In the genomic region with DNA sequence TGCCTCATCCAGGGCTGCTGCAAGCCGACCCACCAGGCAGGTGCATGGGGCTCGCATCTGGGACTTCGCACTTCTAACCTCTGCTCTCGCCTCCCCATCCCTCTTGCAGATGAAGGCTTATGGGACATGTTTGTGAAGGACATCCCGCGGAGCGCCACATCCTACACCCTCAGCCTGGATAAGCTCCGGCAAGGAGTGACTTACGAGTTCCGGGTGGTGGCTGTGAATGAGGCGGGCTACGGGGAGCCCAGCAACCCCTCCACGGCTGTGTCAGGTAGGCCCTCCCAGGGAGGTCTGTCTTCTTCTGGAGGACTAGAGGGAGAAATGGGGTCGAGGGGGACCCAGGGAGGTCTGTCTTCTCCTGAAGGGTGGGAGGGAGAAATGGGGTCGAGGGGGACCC, we compare ENCODE assay signal across 23 cellular contexts.
A peak's percentile ranks its signal among the peaks of the same experiment; 100 is the strongest.
DNase-seq lines count a peak whose midpoint lies in the region; ATAC-seq, FAIRE-seq and TF ChIP-seq lines count a peak whose summit lies in the region.
"Had no signal": no experiment of that assay in that cellular context is flagged by ENCODE, and none has a peak within 500 bp of the region (broad histone marks: within the 10 kb centered on the region; RNA-seq: fewer than 3 reads in every experiment).

No MANE protein-coding gene starts in this region.

- H2BK5ac ChIP-seq in H1 (ENCODE audit: low read depth, low read length), result no peak overlapping the region

- H2BK120ac ChIP-seq in H1 (replicated peaks; ENCODE audit: low read depth, low read length), result no peak overlapping the region

- no peak overlapping the region for H3K4me2 ChIP-seq in H1 (ENCODE audit: insufficient read depth in 1 of 2, low read depth in 2 of 2, low read length in 2 of 2)
- H3K4me2 ChIP-seq: BLaER1, GM23338 had no signal

- POLR2A ChIA-PET in H1 (lab: Charles Lee; ENCODE audit: partially characterized antibody), result no interaction called here

- CTCF ChIA-PET in H1 (lab: Charles Lee; ENCODE audit: partially characterized antibody), result no interaction called here

- H3K18ac ChIP-seq in H1 (ENCODE audit: extremely low read depth, low read length), result no peak overlapping the region

- H3K56ac ChIP-seq in H1 (replicated peaks; ENCODE audit: insufficient read length, low read depth, low read length), result no peak overlapping the region

- no peak for TF ChIP-seq EP300 in H1 (IDR thresholded peaks at IDR 0.05; ENCODE audit: borderline replicate concordance in 1 of 2, low read depth in 2 of 2, low read length in 2 of 2)

- H4K20me1 ChIP-seq in H1 (replicated peaks in 1 of 2; ENCODE audit: control insufficient read depth in 1 of 2, insufficient read depth in 2 of 2, low read length in 2 of 2), result no peaks in the 10 kb centered on the region
- H4K20me1 ChIP-seq: BLaER1 had no signal

- H3K27ac ChIP-seq in H1 (ENCODE audit: low read depth, low read length) (no peak overlapping the region), tibial artery (no peak overlapping the region)
- H3K27ac ChIP-seq: 22Rv1, BLaER1, C4-2B had no signal

- H3K79me1 ChIP-seq in H1 (ENCODE audit: low read depth, low read length), result no peaks in the 10 kb centered on the region

- H2AK5ac ChIP-seq in H1 (ENCODE audit: low read depth, low read length), result 0 out of 2 replicates have a peak overlapping the region, but pooled peaks have one; percentile 39

- H2BK15ac ChIP-seq in H1 (ENCODE audit: low read length), result no peak overlapping the region

- peak; percentile 52 for DNase-seq in activated effector memory CD4-positive, alpha-beta T cell treated with anti-CD3 and anti-CD28 coated beads, Interleukin-2, amount 50 U/mL, for 16 hours
- DNase-seq in activated effector memory CD4-positive, alpha-beta T cell treated with Interleukin-2 at 50 U/mL for 16 hours, result no peak
- DNase-seq in H1 (ENCODE audit: low read depth in 1 of 2, low spot score in 2 of 2), result no peak
- DNase-seq in posterior vena cava (ENCODE audit: low spot score), result peak; percentile 54
- peak; percentile 6 to 54 for DNase-seq in tibial artery
- no peak for DNase-seq in effector CD4-positive, alpha-beta T cell
- DNase-seq: Caco-2; CD4-positive, CD25-positive, alpha-beta regulatory T cell; CD8-positive, alpha-beta T cell; DMS153; DND-41; HFFc6 had no signal

- no peak overlapping the region for H4K91ac ChIP-seq in H1 (replicated peaks; ENCODE audit: insufficient read length, low read length)

- H3K27me3 ChIP-seq in H1 (replicated peaks in 1 of 4; ENCODE audit: control insufficient read depth in 3 of 4, extremely low read depth in 1 of 4, insufficient read depth in 3 of 4, low read length in 3 of 4), result no peaks in the 10 kb centered on the region
- no peaks in the 10 kb centered on the region for H3K27me3 ChIP-seq in tibial artery
- H3K27me3 ChIP-seq: BLaER1 had no signal

- 91% methylated on average over 14 of the region's 15 CpGs; no CpG with 5 or more reads in 1 of the 2 experiments for WGBS in H1 (ENCODE audit: extremely low coverage in 1 of 2, insufficient coverage in 1 of 2, insufficient read length in 1 of 2, insufficient replicate concordance in 2 of 2, low coverage in 1 of 2, low lambda C conversion rate in 2 of 2, missing lambda C conversion rate in 1 of 2), 2 experiments

- no peak overlapping the region for H3K4ac ChIP-seq in H1 (replicated peaks; ENCODE audit: insufficient read length, low read depth, low read length)

- no peaks in the 10 kb centered on the region for H3K36me3 ChIP-seq in H1 (ENCODE audit: control insufficient read depth in 2 of 4, insufficient read depth in 4 of 4, low read length in 3 of 4)
- H3K36me3 ChIP-seq in tibial artery, result peaks cover 0 to 19% (median 7%) of the 10 kb centered on the region in 3 donors
- H3K36me3 ChIP-seq: BLaER1, HAP-1 had no signal

- no peak for FAIRE-seq in H1 (lab: Jason Lieb, UNC)
- FAIRE-seq: A204.1, G401.6, GM12892, H54 had no signal

- H3K79me2 ChIP-seq in H1 (ENCODE audit: control insufficient read depth in 1 of 2, insufficient read depth in 2 of 2, low read length in 2 of 2), result no peaks in the 10 kb centered on the region

- no peaks in the 10 kb centered on the region for H3K9me3 ChIP-seq in H1 (ENCODE audit: insufficient read depth in 2 of 2, low read depth in 1 of 2, low read length in 1 of 2)
- H3K9me3 ChIP-seq in tibial artery, result no peaks in the 10 kb centered on the region
- H3K9me3 ChIP-seq: BLaER1, Caco-2, HAP-1 had no signal

- no peak for TF ChIP-seq RAD21 in H1 (IDR thresholded peaks at IDR 0.05 in 1 of 2, conservative IDR thresholded peaks at IDR 0.05 in 1 of 2; ENCODE audit: low read depth in 2 of 2, low read length in 2 of 2)

- no peak overlapping the region for H3K4me3 ChIP-seq in H1 (ENCODE audit: extremely low read depth in 1 of 4, insufficient read depth in 2 of 4, low read depth in 3 of 4, low read length in 4 of 4)
- H3K4me3 ChIP-seq in tibial artery, result no peak overlapping the region
- H3K4me3 ChIP-seq: BLaER1, GM23338, HAP-1 had no signal

- H3K14ac ChIP-seq in H1 (ENCODE audit: insufficient read length), result no peak overlapping the region

- H2BK12ac ChIP-seq in H1 (ENCODE audit: low read depth, low read length), result no peak overlapping the region

- TF ChIP-seq POLR2A in H1 (IDR thresholded peaks at IDR 0.05; ENCODE audit: control extremely low read depth in 1 of 2, low read depth in 2 of 2, low read length in 2 of 2), result no peak

- TF ChIP-seq CTCF in H1 (IDR thresholded peaks at IDR 0.05; ENCODE audit: control extremely low read depth in 1 of 3, insufficient read depth in 1 of 3, low read depth in 1 of 3, low read length in 3 of 3), result no peak
- no peak for TF ChIP-seq CTCF in tibial artery (IDR thresholded peaks at IDR 0.05)

- no peak overlapping the region for H2BK20ac ChIP-seq in H1 (ENCODE audit: low read length)

- ATAC-seq in GM19324 (IDR thresholded peaks at IDR 0.05; ENCODE audit: low FRiP score, unreplicated experiment), result no peak
- ATAC-seq in GM19452 (IDR thresholded peaks at IDR 0.05; ENCODE audit: unreplicated experiment), result no peak
- ATAC-seq: CD8-positive, alpha-beta T cell; GM23338 had no signal

- H4K5ac ChIP-seq in H1 (ENCODE audit: insufficient read length, low read depth, low read length), result no peak overlapping the region

- intact Hi-C loops in posterior vena cava (cut with DNase I) (no loop called here), tibial artery (cut with DNase I; ENCODE audit: low total_unique reads) (no loop called here)

- no peak overlapping the region for H2AFZ ChIP-seq in H1 (ENCODE audit: low read length)
- H2AFZ ChIP-seq: GM23338 had no signal

- no peak overlapping the region for H4K8ac ChIP-seq in H1 (ENCODE audit: extremely low read depth, insufficient read depth, low read length)

- H3K23ac ChIP-seq in H1 (ENCODE audit: insufficient read length), result no peak overlapping the region

- H3K9ac ChIP-seq in H1 (replicated peaks in 1 of 4; ENCODE audit: extremely low read depth in 1 of 4, low read depth in 3 of 4, low read length in 3 of 4), result no peak overlapping the region
- H3K9ac ChIP-seq: BLaER1 had no signal

- no peaks in the 10 kb centered on the region for H3K4me1 ChIP-seq in H1 (replicated peaks in 1 of 4; ENCODE audit: control insufficient read depth in 3 of 4, insufficient read depth in 4 of 4, low read length in 3 of 4)
- H3K4me1 ChIP-seq in tibial artery, result no peaks in the 10 kb centered on the region
- H3K4me1 ChIP-seq: BLaER1, HAP-1 had no signal

- H3K23me2 ChIP-seq in H1 (ENCODE audit: low read depth, low read length), result peaks cover 3% of the 10 kb centered on the region; the same call in 1 of the 2 replicates

TF ChIP-seq in H1, 55 proteins besides CTCF, POLR2A, EP300 and RAD21:
- no peak for TF ChIP-seq KDM4A (IDR thresholded peaks at IDR 0.05; ENCODE audit: low read depth, low read length, severe bottlenecking)
- no peak for TF ChIP-seq POLR2AphosphoS5 (IDR thresholded peaks at IDR 0.05; ENCODE audit: low read depth, low read length)
- TF ChIP-seq CTBP2 (IDR thresholded peaks at IDR 0.05; ENCODE audit: borderline replicate concordance, insufficient read depth, insufficient read length, low read length), result no peak
- TF ChIP-seq MAFK (IDR thresholded peaks at IDR 0.05; ENCODE audit: low read depth, low read length), result no peak
- TF ChIP-seq NRF1 (IDR thresholded peaks at IDR 0.05; ENCODE audit: low read depth, low read length), result no peak
- no peak for TF ChIP-seq CHD1 (IDR thresholded peaks at IDR 0.05; ENCODE audit: low read depth, low read length)
- no peak for TF ChIP-seq SIX5 (IDR thresholded peaks at IDR 0.05; ENCODE audit: low read depth, low read length)
- TF ChIP-seq NANOG (IDR thresholded peaks at IDR 0.05; ENCODE audit: insufficient read depth, low read depth, low read length, poor library complexity, severe bottlenecking), result no peak
- no peak for TF ChIP-seq SIN3A (conservative IDR thresholded peaks at IDR 0.05 in 1 of 2, IDR thresholded peaks at IDR 0.05 in 1 of 2; ENCODE audit: low read depth in 1 of 2, low read length in 2 of 2)
- no peak for TF ChIP-seq CEBPB (IDR thresholded peaks at IDR 0.05; ENCODE audit: low read depth, low read length)

Comparison
In these comparisons a context has a peak if more than half of its experiments do, and no peak if none do; other contexts are left out.
1. DNase-seq: peak in activated effector memory CD4-positive, alpha-beta T cell treated with anti-CD3 and anti-CD28 coated beads, Interleukin-2, amount 50 U/mL, for 16 hours (single experiment), posterior vena cava (single experiment) and tibial artery (2 of 2); none in activated effector memory CD4-positive, alpha-beta T cell treated with Interleukin-2 at 50 U/mL for 16 hours (single experiment), H1 (0 of 2) and effector CD4-positive, alpha-beta T cell (single experiment).